ENCODE assay signal across 28 cellular contexts in genomic region chr17:74846621-74847020, GRCh38. TPM values are rescaled to one million over a fixed set of nuclear protein-coding genes. Genes with fewer than 3 reads are reported as not detected.
"Had no signal": no experiment of that assay in that cellular context is flagged by ENCODE, and none has a peak within 500 bp of the region (broad histone marks: within the 10 kb centered on the region; RNA-seq: fewer than 3 reads in every experiment).

No MANE protein-coding gene starts in this region.

- H3K36me3 ChIP-seq: stomach, suprapubic skin, thoracic aorta, tibial artery, tibial nerve, transverse colon, upper lobe of left lung, upper lobe of right lung, uterus, vagina had no signal

- H3K4me3 Mint-ChIP-seq: stimulated activated effector memory CD8-positive, alpha-beta T cell treated with anti-CD3 and anti-CD28 coated beads, Interleukin-12 subunit alpha, Interleukin-12 subunit beta, amount 100 ng/mL, for 72 hours; stimulated activated memory B cell treated with anti-CD40 and anti-IgM and Interleukin-4, amounts not matched to agents 10 μg/mL and 1 μg/mL and 100 μg/mL, for 72 hours; stimulated activated naive B cell treated with anti-CD40 and anti-IgM and Interleukin-4, amounts not matched to agents 10 μg/mL and 1 μg/mL and 100 μg/mL, for 72 hours; stimulated activated naive CD8-positive, alpha-beta T cell treated with anti-CD3 and anti-CD28 coated beads, Interleukin-15, amount 100 ng/mL, for 72 hours; stimulated activated naive CD8-positive, alpha-beta T cell treated with anti-CD3 and anti-CD28 coated beads, Interleukin-15, Interleukin-2, amounts not matched to agents 100 ng/mL and 50 ng/mL, for 24 hours; type B pancreatic cell had no signal

- H3K9me3 ChIP-seq: stomach, suprapubic skin, testis, thoracic aorta, thyroid gland, tibial artery, tibial nerve, transverse colon, upper lobe of left lung, upper lobe of right lung, uterus, vagina had no signal

- DNase-seq: stimulated activated CD4-positive, alpha-beta T cell treated with anti-CD3 and anti-CD28 coated beads, Interleukin-2, amount 100 ng/mL, for 48 hours; stimulated activated CD4-positive, alpha-beta T cell treated with anti-CD3 and anti-CD28 coated beads, Interleukin-4, amount 100 ng/mL, for 1 hour; stimulated activated CD4-positive, alpha-beta T cell treated with anti-CD3 and anti-CD28 coated beads, Interleukin-4, amount 100 ng/mL, for 24 hours; stimulated activated CD4-positive, alpha-beta T cell treated with anti-CD3 and anti-CD28 coated beads, Interleukin-4, amount 100 ng/mL, for 4 hours; stimulated activated CD8-positive, alpha-beta memory T cell treated with anti-CD3 and anti-CD28 coated beads, Interleukin-4, amount 100 ng/mL, for 48 hours; stimulated activated naive B cell treated with anti-CD40 and anti-IgM and Interleukin-4, amounts not matched to agents 10 μg/mL and 1 μg/mL and 100 μg/mL, for 72 hours; stimulated activated naive CD4-positive, alpha-beta T cell; stimulated activated naive CD4-positive, alpha-beta T cell treated with Interleukin-2 at 50 U/mL for 16 hours; stimulated activated naive CD8-positive, alpha-beta T cell treated with anti-CD3 and anti-CD28 coated beads, Interleukin-15, amount 100 ng/mL, for 72 hours; stimulated activated naive CD8-positive, alpha-beta T cell treated with anti-CD3 and anti-CD28 coated beads, Interleukin-15, Interleukin-2, amounts not matched to agents 100 U/mL and 50 U/mL, for 24 hours; stomach; substantia nigra; testis; thyroid gland; tibial artery; transverse colon; trophoblast cell; upper lobe of right lung; uterus had no signal

- H3K4me3 ChIP-seq: stomach, suprapubic skin, testis, thoracic aorta, thyroid gland, tibial artery, tibial nerve, transverse colon, upper lobe of left lung, upper lobe of right lung, uterus, vagina had no signal

- H3K27ac Mint-ChIP-seq: stimulated activated effector memory CD8-positive, alpha-beta T cell treated with anti-CD3 and anti-CD28 coated beads, Interleukin-12 subunit alpha, Interleukin-12 subunit beta, amount 100 ng/mL, for 72 hours; stimulated activated memory B cell treated with anti-CD40 and anti-IgM and Interleukin-4, amounts not matched to agents 10 μg/mL and 1 μg/mL and 100 μg/mL, for 72 hours; stimulated activated naive B cell treated with anti-CD40 and anti-IgM and Interleukin-4, amounts not matched to agents 10 μg/mL and 1 μg/mL and 100 μg/mL, for 72 hours; stimulated activated naive CD8-positive, alpha-beta T cell treated with anti-CD3 and anti-CD28 coated beads, Interleukin-15, Interleukin-2, amounts not matched to agents 100 ng/mL and 50 ng/mL, for 24 hours; type B pancreatic cell had no signal

- ATAC-seq: stimulated activated effector memory CD8-positive, alpha-beta T cell treated with anti-CD3 and anti-CD28 coated beads, Interleukin-12 subunit alpha, Interleukin-12 subunit beta, amount 100 ng/mL, for 72 hours; stimulated activated memory B cell treated with anti-CD40 and anti-IgM and Interleukin-4, amounts not matched to agents 10 μg/mL and 1 μg/mL and 100 μg/mL, for 72 hours; stimulated activated naive B cell treated with anti-CD40 and anti-IgM and Interleukin-4, amounts not matched to agents 10 μg/mL and 1 μg/mL and 100 μg/mL, for 72 hours; stimulated activated naive CD8-positive, alpha-beta T cell treated with anti-CD3 and anti-CD28 coated beads, Interleukin-15, amount 100 ng/mL, for 72 hours; stimulated activated naive CD8-positive, alpha-beta T cell treated with anti-CD3 and anti-CD28 coated beads, Interleukin-15, Interleukin-2, amounts not matched to agents 100 U/mL and 50 U/mL, for 24 hours; upper lobe of right lung had no signal

- H3K27me3 ChIP-seq: testis, thyroid gland had no signal

- H3K9me3 Mint-ChIP-seq: stimulated activated effector memory CD8-positive, alpha-beta T cell treated with anti-CD3 and anti-CD28 coated beads, Interleukin-12 subunit alpha, Interleukin-12 subunit beta, amount 100 ng/mL, for 72 hours; stimulated activated memory B cell treated with anti-CD40 and anti-IgM and Interleukin-4, amounts not matched to agents 10 μg/mL and 1 μg/mL and 100 μg/mL, for 72 hours; stimulated activated naive B cell treated with anti-CD40 and anti-IgM and Interleukin-4, amounts not matched to agents 10 μg/mL and 1 μg/mL and 100 μg/mL, for 72 hours; stimulated activated naive CD8-positive, alpha-beta T cell treated with anti-CD3 and anti-CD28 coated beads, Interleukin-15, amount 100 ng/mL, for 72 hours; stimulated activated naive CD8-positive, alpha-beta T cell treated with anti-CD3 and anti-CD28 coated beads, Interleukin-15, Interleukin-2, amounts not matched to agents 100 ng/mL and 50 ng/mL, for 24 hours; type B pancreatic cell had no signal

- H3K27ac ChIP-seq: stomach, suprapubic skin, testis, thoracic aorta, thyroid gland, tibial artery, tibial nerve, transverse colon, upper lobe of left lung, upper lobe of right lung, uterus, vagina had no signal

- H3K36me3 Mint-ChIP-seq: stimulated activated memory B cell treated with anti-CD40 and anti-IgM and Interleukin-4, amounts not matched to agents 10 μg/mL and 1 μg/mL and 100 μg/mL, for 72 hours; type B pancreatic cell had no signal

RNA-seq across cellular contexts. Expression of gene GRIN2C, which starts 13.1 kb away (rescaled TPM):
- total RNA-seq: upper lobe of right lung, vagina had no signal

RNA-seq across cellular contexts. Expression of gene FADS6, which starts 46.8 kb away (rescaled TPM):
- total RNA-seq: thoracic aorta, thyroid gland, tibial nerve, upper lobe of left lung, upper lobe of right lung, uterus had no signal
